In genomic region chr16:84565669-84566495, GRCh38 we compare ENCODE assay signal across 1 cellular context.
TF ChIP-seq lines count a peak whose summit lies in the region.

No MANE protein-coding gene starts in this region.

TF ChIP-seq in GM12878, 131 proteins besides CTCF, POLR2A, EP300 and RAD21:
- TF ChIP-seq BCL11A (IDR thresholded peaks at IDR 0.05; ENCODE audit: low read depth, low read length) = no peak
- no peak for TF ChIP-seq ZNF217 (IDR thresholded peaks at IDR 0.05)
- no peak for TF ChIP-seq KDM1A (IDR thresholded peaks at IDR 0.05; ENCODE audit: borderline replicate concordance)
- TF ChIP-seq LARP7 (IDR thresholded peaks at IDR 0.05) = no peak
- TF ChIP-seq IRF4 (IDR thresholded peaks at IDR 0.05; ENCODE audit: low read depth, low read length) = no peak
- no peak for TF ChIP-seq POU2F2 (IDR thresholded peaks at IDR 0.05; ENCODE audit: borderline replicate concordance, low read depth, low read length)
- TF ChIP-seq CREB1 (IDR thresholded peaks at IDR 0.05; ENCODE audit: low read depth) = no peak
TF ChIP-seq in GM12878: peak in this region for 0.
